8 cellular contexts compared by ENCODE assay signal in the genomic region with DNA sequence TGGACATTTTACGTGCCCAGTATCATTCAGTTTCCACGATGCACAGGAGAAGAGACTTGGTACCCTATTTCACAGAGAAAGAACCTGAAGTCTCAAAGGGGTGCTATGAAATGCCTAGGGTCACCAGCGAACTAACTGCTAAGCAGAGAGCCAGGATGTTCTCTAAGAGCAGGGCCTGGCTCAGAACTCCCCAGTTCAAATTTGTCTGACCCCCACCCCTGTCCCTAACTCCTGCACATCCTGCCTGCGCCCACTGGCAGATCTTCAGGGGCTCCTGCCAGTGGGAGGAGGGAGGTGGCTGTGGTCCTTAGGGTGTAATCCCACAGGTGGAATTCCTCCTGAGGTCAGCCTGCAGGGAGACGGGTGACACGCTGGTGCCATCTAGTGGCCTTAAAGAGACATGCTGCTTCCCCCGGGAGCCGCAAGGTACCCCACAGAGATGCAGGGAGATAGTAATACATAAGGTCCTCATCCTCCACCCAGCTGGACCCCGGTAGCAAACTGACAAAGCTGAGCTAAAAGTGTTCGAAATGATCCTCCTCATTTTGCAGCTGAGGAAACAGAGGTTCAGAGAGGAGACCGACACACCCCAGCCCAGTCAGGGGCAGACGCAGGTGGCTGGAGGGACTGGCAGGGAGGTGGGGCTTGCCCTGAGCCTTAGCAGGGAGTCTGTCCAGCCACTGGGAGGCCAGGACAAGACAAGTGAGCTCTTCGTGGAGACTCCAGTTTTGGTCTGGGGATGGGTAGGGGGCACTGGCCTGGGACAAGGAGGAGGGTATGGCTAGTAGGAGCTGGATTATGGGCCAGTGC. TPM values are rescaled to one million over a fixed set of nuclear protein-coding genes. Genes with fewer than 3 reads are reported as not detected.
DNase-seq lines count a peak whose midpoint lies in the region; ATAC-seq and TF ChIP-seq lines count a peak whose summit lies in the region.

No MANE protein-coding gene starts in this region.

- H3K9me3 ChIP-seq in HEK293 (ENCODE audit: control insufficient read depth, insufficient read depth, low read depth, low read length): no peaks in the 10 kb centered on the region
- no peaks in the 10 kb centered on the region for H3K9me3 ChIP-seq in muscle layer of duodenum (ENCODE audit: control insufficient read depth in 1 of 2, low read length in 2 of 2)

- DNase-seq in BJ (ENCODE audit: low read depth): no peak
- DNase-seq in NOMO-1 (lab: John Stamatoyannopoulos, UW; ENCODE audit: unreplicated experiment in 2 of 2): peak; percentile 40 to 42
- DNase-seq in activated T-cell treated with anti-CD3 and anti-CD28 coated beads for 1 hour (ENCODE audit: low read depth): peak; percentile 35

- H3K4me1 ChIP-seq in HEK293 (ENCODE audit: control insufficient read depth, insufficient read depth, low read length) (no peaks in the 10 kb centered on the region), muscle layer of duodenum (ENCODE audit: control insufficient read depth in 1 of 2, insufficient read depth in 2 of 2, low read length in 2 of 2) (peaks cover 9 to 14% of the 10 kb centered on the region in 2 donors)

- POLR2A ChIA-PET in BJ (lab: Charles Lee) (interaction anchor here (0.6 kb wide), 1 partner anchor 212 kb away, joined by 11 read pairs; no protein-coding TSS in a partner anchor), HEK293 (lab: Yijun Ruan, JAX) (no interaction called here)

- ATAC-seq in esophagus mucosa: peak; percentile 61
- ATAC-seq in stimulated activated memory B cell treated with anti-CD40 and anti-IgM and Interleukin-4, amounts not matched to agents 10 μg/mL and 1 μg/mL and 100 μg/mL, for 72 hours: peak; percentile 64
- no peak for ATAC-seq in HG03095 (IDR thresholded peaks at IDR 0.05; ENCODE audit: unreplicated experiment)

- H3K36me3 Mint-ChIP-seq in stimulated activated memory B cell treated with anti-CD40 and anti-IgM and Interleukin-4, amounts not matched to agents 10 μg/mL and 1 μg/mL and 100 μg/mL, for 72 hours: no peaks in the 10 kb centered on the region

- H3K36me3 ChIP-seq in BJ (ENCODE audit: control insufficient read depth, insufficient read depth, low read length) (no peaks in the 10 kb centered on the region), HEK293 (ENCODE audit: control insufficient read depth in 2 of 2, insufficient read depth in 1 of 2, low read length in 2 of 2) (no peaks in the 10 kb centered on the region), muscle layer of duodenum (ENCODE audit: control insufficient read depth in 1 of 2, insufficient read depth in 2 of 2, low read length in 2 of 2) (no peaks in the 10 kb centered on the region)

- H3K27ac ChIP-seq in HEK293 (ENCODE audit: extremely low read depth, low read depth, low read length) (no peak overlapping the region), muscle layer of duodenum (ENCODE audit: low read length) (peak overlapping the region; percentile 39)

- peaks cover 3% of the 10 kb centered on the region for H3K27me3 Mint-ChIP-seq in stimulated activated memory B cell treated with anti-CD40 and anti-IgM and Interleukin-4, amounts not matched to agents 10 μg/mL and 1 μg/mL and 100 μg/mL, for 72 hours

- peaks cover 8% of the 10 kb centered on the region for H3K4me1 Mint-ChIP-seq in stimulated activated memory B cell treated with anti-CD40 and anti-IgM and Interleukin-4, amounts not matched to agents 10 μg/mL and 1 μg/mL and 100 μg/mL, for 72 hours

- peaks cover 4% of the 10 kb centered on the region for H3K9me3 Mint-ChIP-seq in stimulated activated memory B cell treated with anti-CD40 and anti-IgM and Interleukin-4, amounts not matched to agents 10 μg/mL and 1 μg/mL and 100 μg/mL, for 72 hours

- no peak overlapping the region for H3K4me3 Mint-ChIP-seq in stimulated activated memory B cell treated with anti-CD40 and anti-IgM and Interleukin-4, amounts not matched to agents 10 μg/mL and 1 μg/mL and 100 μg/mL, for 72 hours

- CTCF ChIA-PET in BJ (lab: Yijun Ruan, JAX): interaction anchor here (0.6 to 15.2 kb wide), 29 partner anchors 9 to 660 kb away, joined by 3 to 220 read pairs (median 3); no protein-coding TSS in a partner anchor
- CTCF ChIA-PET in HEK293 (lab: Yijun Ruan, JAX): interaction anchor here (0.5 to 6.1 kb wide), 54 partner anchors 9 to 554 kb away, joined by 3 to 103 read pairs (median 4); partner anchors contain the start of gene RASD2

- H3K27ac Mint-ChIP-seq in stimulated activated memory B cell treated with anti-CD40 and anti-IgM and Interleukin-4, amounts not matched to agents 10 μg/mL and 1 μg/mL and 100 μg/mL, for 72 hours: no peak overlapping the region

- H3K27me3 ChIP-seq in BJ (ENCODE audit: control insufficient read depth, insufficient read depth, low read length) (no peaks in the 10 kb centered on the region), muscle layer of duodenum (ENCODE audit: low read depth, low read length) (no peaks in the 10 kb centered on the region)

- no peak overlapping the region for H3K4me3 ChIP-seq in BJ (ENCODE audit: low read depth, low read length)
- H3K4me3 ChIP-seq in HEK293 (ENCODE audit: low read depth, low read length): no peak overlapping the region
- no peak overlapping the region for H3K4me3 ChIP-seq in muscle layer of duodenum (ENCODE audit: low read depth in 1 of 2, low read length in 2 of 2)

- peak; percentile 93 for TF ChIP-seq CTCF in BJ (IDR thresholded peaks at IDR 0.05; ENCODE audit: insufficient read depth, low read depth, low read length)
- peak; percentile 78 for TF ChIP-seq CTCF in HEK293 (tag by site-specific recombination; IDR thresholded peaks at IDR 0.05)

TF ChIP-seq in HEK293, 187 proteins besides CTCF, POLR2A, EP300 and RAD21 (continues in another document):
- TF ChIP-seq ZNF626 (tag by site-specific recombination; IDR thresholded peaks at IDR 0.05): no peak
- no peak for TF ChIP-seq ZNF112 (tag by site-specific recombination; IDR thresholded peaks at IDR 0.05)
- TF ChIP-seq ZNF768 (tag by site-specific recombination; IDR thresholded peaks at IDR 0.05): no peak
- no peak for TF ChIP-seq ZBTB8A (tag by site-specific recombination; IDR thresholded peaks at IDR 0.05)
- TF ChIP-seq ZBTB1 (tag by site-specific recombination; IDR thresholded peaks at IDR 0.05): no peak
- no peak for TF ChIP-seq ZNF561 (tag by site-specific recombination; IDR thresholded peaks at IDR 0.05; ENCODE audit: borderline replicate concordance)
- TF ChIP-seq EGR2 (tag by site-specific recombination; IDR thresholded peaks at IDR 0.05; ENCODE audit: low read depth): peak; percentile 74
- peak; percentile 69 for TF ChIP-seq ZFHX2 (tag by site-specific recombination; conservative IDR thresholded peaks at IDR 0.05)
- TF ChIP-seq ZNF596 (tag by site-specific recombination; IDR thresholded peaks at IDR 0.05): no peak
- TF ChIP-seq REPIN1 (tag by site-specific recombination; IDR thresholded peaks at IDR 0.05; ENCODE audit: low read depth): no peak
- TF ChIP-seq, protein P1, sequence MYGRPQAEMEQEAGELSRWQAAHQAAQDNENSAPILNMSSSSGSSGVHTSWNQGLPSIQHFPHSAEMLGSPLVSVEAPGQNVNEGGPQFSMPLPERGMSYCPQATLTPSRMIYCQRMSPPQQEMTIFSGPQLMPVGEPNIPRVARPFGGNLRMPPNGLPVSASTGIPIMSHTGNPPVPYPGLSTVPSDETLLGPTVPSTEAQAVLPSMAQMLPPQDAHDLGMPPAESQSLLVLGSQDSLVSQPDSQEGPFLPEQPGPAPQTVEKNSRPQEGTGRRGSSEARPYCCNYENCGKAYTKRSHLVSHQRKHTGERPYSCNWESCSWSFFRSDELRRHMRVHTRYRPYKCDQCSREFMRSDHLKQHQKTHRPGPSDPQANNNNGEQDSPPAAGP (tag by site-specific recombination; IDR thresholded peaks at IDR 0.05): 0 out of 2 replicates have a peak, but pooled peaks have one; percentile 35
- TF ChIP-seq ZEB2 (tag by site-specific recombination; IDR thresholded peaks at IDR 0.05): 0 out of 2 replicates have a peak, but pooled peaks have one; percentile 28
- peak; percentile 76 for TF ChIP-seq IKZF3 (tag by site-specific recombination; IDR thresholded peaks at IDR 0.05)
- TF ChIP-seq GLIS2 (tag by site-specific recombination; IDR thresholded peaks at IDR 0.05): peak; percentile 90
- no peak for TF ChIP-seq SP3 (tag by site-specific recombination; IDR thresholded peaks at IDR 0.05)
- TF ChIP-seq, protein P2, sequence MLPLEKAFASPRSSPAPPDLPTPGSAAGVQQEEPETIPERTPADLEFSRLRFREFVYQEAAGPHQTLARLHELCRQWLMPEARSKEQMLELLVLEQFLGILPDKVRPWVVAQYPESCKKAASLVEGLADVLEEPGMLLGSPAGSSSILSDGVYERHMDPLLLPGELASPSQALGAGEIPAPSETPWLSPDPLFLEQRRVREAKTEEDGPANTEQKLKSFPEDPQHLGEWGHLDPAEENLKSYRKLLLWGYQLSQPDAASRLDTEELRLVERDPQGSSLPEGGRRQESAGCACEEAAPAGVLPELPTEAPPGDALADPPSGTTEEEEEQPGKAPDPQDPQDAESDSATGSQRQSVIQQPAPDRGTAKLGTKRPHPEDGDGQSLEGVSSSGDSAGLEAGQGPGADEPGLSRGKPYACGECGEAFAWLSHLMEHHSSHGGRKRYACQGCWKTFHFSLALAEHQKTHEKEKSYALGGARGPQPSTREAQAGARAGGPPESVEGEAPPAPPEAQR (tag by site-specific recombination; IDR thresholded peaks at IDR 0.05): no peak
- TF ChIP-seq SCRT1 (tag by site-specific recombination; IDR thresholded peaks at IDR 0.05; ENCODE audit: borderline replicate concordance): peak; percentile 98
- no peak for TF ChIP-seq ZNF473 (tag by site-specific recombination; IDR thresholded peaks at IDR 0.05)
- TF ChIP-seq ZNF362 (tag by site-specific recombination; IDR thresholded peaks at IDR 0.05): no peak
- TF ChIP-seq ZSCAN16 (tag by site-specific recombination; IDR thresholded peaks at IDR 0.05): no peak
- TF ChIP-seq GLIS1 (tag by site-specific recombination; IDR thresholded peaks at IDR 0.05): peak; percentile 80
- TF ChIP-seq ZNF202 (tag by site-specific recombination; IDR thresholded peaks at IDR 0.05; ENCODE audit: borderline replicate concordance): no peak

RNA-seq across cellular contexts. Expression of gene MB, which starts 34.1 kb away (rescaled TPM):
- polyA plus RNA-seq in BJ (2011; rRNA removed): 0.06 TPM in 1 of 2 replicates, not detected in the other
- not detected in 2 replicates for polyA minus RNA-seq in BJ (2011; rRNA and poly(A)+ RNA removed)
- 7.7 TPM for total RNA-seq in esophagus mucosa

RNA-seq across cellular contexts. Expression of gene RASD2, which starts 42.4 kb away (rescaled TPM):
- polyA plus RNA-seq in BJ (2011; rRNA removed): 0.45 and 1.2 TPM in 2 replicates
- polyA minus RNA-seq in BJ (2011; rRNA and poly(A)+ RNA removed): 1.5 and 2.4 TPM in 2 replicates
- 0.28 TPM for total RNA-seq in esophagus mucosa
